In the genomic region with DNA sequence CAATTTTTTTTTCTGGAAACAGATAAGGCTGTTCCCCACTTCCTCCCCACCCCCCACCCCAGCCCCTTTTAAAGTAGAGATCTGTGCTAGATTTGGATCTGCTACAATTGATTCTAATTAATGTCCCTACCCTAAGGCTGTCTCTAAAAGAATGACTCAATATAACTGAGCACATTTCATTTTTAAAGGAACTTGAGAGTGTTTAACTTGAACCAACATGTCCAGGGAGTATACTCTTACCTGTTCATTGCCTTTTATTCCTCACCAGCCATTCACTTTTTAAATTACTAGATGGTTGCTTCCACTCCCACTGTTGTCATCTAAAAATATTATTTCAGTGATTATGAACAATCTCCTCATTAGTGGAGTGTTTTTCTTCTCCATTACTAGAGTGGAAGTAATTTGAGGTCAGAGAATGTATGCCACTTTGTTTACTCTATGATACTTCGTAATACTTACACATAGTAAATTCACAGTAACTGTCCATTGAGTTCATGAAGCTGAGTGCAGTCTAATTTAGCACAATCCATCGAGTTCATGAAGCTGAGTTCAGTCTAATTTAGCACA, we compare ENCODE assay signal across 17 cellular contexts. TPM values are rescaled to one million over a fixed set of nuclear protein-coding genes. Genes with fewer than 3 reads are reported as not detected.
DNase-seq lines count a peak whose midpoint lies in the region; ATAC-seq and TF ChIP-seq lines count a peak whose summit lies in the region.
"Had no signal": no experiment of that assay in that cellular context is flagged by ENCODE, and none has a peak within 500 bp of the region (broad histone marks: within the 10 kb centered on the region; RNA-seq: fewer than 3 reads in every experiment).

No MANE protein-coding gene starts in this region.

- H3K27ac Mint-ChIP-seq in activated naive CD8-positive, alpha-beta T cell treated with anti-CD3 and anti-CD28 coated beads, Interleukin-2, amount 50 U/mL, for 24 hours, result peak overlapping the region; percentile 25
- no peak overlapping the region for H3K27ac Mint-ChIP-seq in activated naive CD8-positive, alpha-beta T cell treated with anti-CD3 and anti-CD28 coated beads for 36 hours

- TF ChIP-seq CTCF in OCI-LY7 (conservative IDR thresholded peaks at IDR 0.05; ENCODE audit: low read length) (no peak), esophagus squamous epithelium (IDR thresholded peaks at IDR 0.05) (no peak)

- POLR2A ChIA-PET in OCI-LY7 (lab: Charles Lee), result interaction anchor here (0.7 to 2.9 kb wide), 5 partner anchors 22 to 687 kb away, joined by 3 to 11 read pairs (median 3); no protein-coding TSS in a partner anchor

- TF ChIP-seq POLR2A in esophagus squamous epithelium (IDR thresholded peaks at IDR 0.05), result no peak

- H3K4me3 Mint-ChIP-seq in activated naive CD8-positive, alpha-beta T cell treated with anti-CD3 and anti-CD28 coated beads, Interleukin-2, amount 50 U/mL, for 24 hours, result no peak overlapping the region
- H3K4me3 Mint-ChIP-seq in activated naive CD8-positive, alpha-beta T cell treated with anti-CD3 and anti-CD28 coated beads for 36 hours, result no peak overlapping the region
- H3K4me3 Mint-ChIP-seq: CD14-positive monocyte had no signal

- no peaks in the 10 kb centered on the region for H3K36me3 Mint-ChIP-seq in activated naive CD8-positive, alpha-beta T cell treated with anti-CD3 and anti-CD28 coated beads, Interleukin-2, amount 50 U/mL, for 24 hours (ENCODE audit: low read depth)
- no peaks in the 10 kb centered on the region for H3K36me3 Mint-ChIP-seq in activated naive CD8-positive, alpha-beta T cell treated with anti-CD3 and anti-CD28 coated beads for 36 hours
- H3K36me3 Mint-ChIP-seq: CD14-positive monocyte had no signal

- H3K9me3 ChIP-seq in OCI-LY7 (ENCODE audit: low read length) (no peaks in the 10 kb centered on the region; the same call in 1 of the 2 replicates), esophagus squamous epithelium (no peaks in the 10 kb centered on the region)
- H3K9me3 ChIP-seq: HAP-1 had no signal

- no peaks in the 10 kb centered on the region for H3K27me3 Mint-ChIP-seq in activated naive CD8-positive, alpha-beta T cell treated with anti-CD3 and anti-CD28 coated beads, Interleukin-2, amount 50 U/mL, for 24 hours
- no peaks in the 10 kb centered on the region for H3K27me3 Mint-ChIP-seq in activated naive CD8-positive, alpha-beta T cell treated with anti-CD3 and anti-CD28 coated beads for 36 hours

- no peaks in the 10 kb centered on the region for H3K79me2 ChIP-seq in OCI-LY7 (ENCODE audit: insufficient read depth, low read depth, low read length)

- H3K4me3 ChIP-seq in OCI-LY7 (ENCODE audit: low read depth, low read length, poor library complexity, severe bottlenecking) (no peak overlapping the region), esophagus squamous epithelium (no peak overlapping the region)
- H3K4me3 ChIP-seq: GM12878, HAP-1 had no signal

- H4K20me1 ChIP-seq in OCI-LY7 (ENCODE audit: insufficient read depth, low read length), result no peaks in the 10 kb centered on the region

- no TSS peak for BruUV-seq in OCI-LY7 (replicated peaks; lab: Mats Ljungman, UMichigan)

- WGBS in esophagus squamous epithelium, 2 donors, result 33 to 52% methylated on average over 2 of the region's 2 CpGs

- H3K4me2 ChIP-seq in OCI-LY7 (ENCODE audit: low read length), result no peak overlapping the region

- H3K9me3 Mint-ChIP-seq in activated naive CD8-positive, alpha-beta T cell treated with anti-CD3 and anti-CD28 coated beads, Interleukin-2, amount 50 U/mL, for 24 hours, result peaks cover 3% of the 10 kb centered on the region
- no peaks in the 10 kb centered on the region for H3K9me3 Mint-ChIP-seq in activated naive CD8-positive, alpha-beta T cell treated with anti-CD3 and anti-CD28 coated beads for 36 hours

- no peaks in the 10 kb centered on the region for H3K9me2 ChIP-seq in OCI-LY7 (ENCODE audit: insufficient read depth, low read length)

- CTCF ChIA-PET in OCI-LY7 (lab: Charles Lee; ENCODE audit: unreplicated experiment), result no interaction called here

- intact Hi-C loops in OCI-LY7 (cut with micrococcal nuclease; ENCODE audit: unreplicated experiment) (no loop called here), esophagus squamous epithelium (cut with DNase I) (no loop called here), posterior cingulate gyrus (cut with DNase I) (no loop called here)

- H3K27ac ChIP-seq in OCI-LY7 (ENCODE audit: low read depth, low read length, poor library complexity, severe bottlenecking) (no peak overlapping the region), esophagus squamous epithelium (peak overlapping the region; percentile 32 to 67 (median 55))

- peaks cover 32% of the 10 kb centered on the region for H3K4me1 Mint-ChIP-seq in activated naive CD8-positive, alpha-beta T cell treated with anti-CD3 and anti-CD28 coated beads, Interleukin-2, amount 50 U/mL, for 24 hours
- peaks cover 30% of the 10 kb centered on the region for H3K4me1 Mint-ChIP-seq in activated naive CD8-positive, alpha-beta T cell treated with anti-CD3 and anti-CD28 coated beads for 36 hours
- H3K4me1 Mint-ChIP-seq: CD14-positive monocyte had no signal

- DNase-seq in activated naive CD8-positive, alpha-beta T cell treated with anti-CD3 and anti-CD28 coated beads, Interleukin-2, amount 50 U/mL, for 24 hours, result no peak
- no peak for DNase-seq in activated naive CD8-positive, alpha-beta T cell treated with anti-CD3 and anti-CD28 coated beads for 36 hours
- DNase-seq in OCI-LY7 (ENCODE audit: low spot score), result no peak
- no peak for DNase-seq in esophagus squamous epithelium (lab: John Stamatoyannopoulos, UW)
- DNase-seq in posterior cingulate gyrus, result no peak
- DNase-seq in hypothalamus (lab: John Stamatoyannopoulos, UW), result no peak
- DNase-seq: COR-L47, IMR-90, NCI-H1694 treated with DMSO at 0.1 percent for 48 hours, NCI-H2171 treated with DMSO at 0.1 percent for 48 hours, NCI-H510A, OCI-M1, RPMI8226 had no signal

- H3K36me3 ChIP-seq in OCI-LY7 (ENCODE audit: insufficient read depth, low read length), result no peaks in the 10 kb centered on the region
- H3K36me3 ChIP-seq in esophagus squamous epithelium, result no peaks in the 10 kb centered on the region
- H3K36me3 ChIP-seq: HAP-1 had no signal

- no peak for ATAC-seq in activated naive CD8-positive, alpha-beta T cell treated with anti-CD3 and anti-CD28 coated beads, Interleukin-2, amount 50 U/mL, for 24 hours
- no peak for ATAC-seq in HG02870 (IDR thresholded peaks at IDR 0.05; ENCODE audit: unreplicated experiment)
- ATAC-seq: GM12878 had no signal

- H3K4me1 ChIP-seq in OCI-LY7 (ENCODE audit: insufficient read depth, low read length, poor library complexity, severe bottlenecking) (peaks cover 35% of the 10 kb centered on the region), esophagus squamous epithelium (peaks cover 0 to 24% (median 4%) of the 10 kb centered on the region in 3 donors)

- H2AFZ ChIP-seq in OCI-LY7 (ENCODE audit: low read length), result peak overlapping the region; percentile 17; the same call in 1 of the 2 replicates

- peaks cover 0 to 7% (median 0%) of the 10 kb centered on the region in 4 donors for H3K27me3 ChIP-seq in esophagus squamous epithelium

RNA-seq across cellular contexts. Expression of a gene that starts 14.1 kb away (rescaled TPM):
- 10 to 100 TPM; 85.1 to 88.8 TPM for total RNA-seq in activated naive CD8-positive, alpha-beta T cell treated with anti-CD3 and anti-CD28 coated beads for 36 hours
- 17.3 and 21.4 TPM in 2 replicates for total RNA-seq in OCI-LY7 (2014; rRNA removed; shearing (Covaris generic))
- 112 and 122 TPM in 2 replicates for total RNA-seq in OCI-LY7 (2022)
- total RNA-seq in esophagus squamous epithelium, result 10 to 100 TPM in 3 of 4 donors, 1 to 10 TPM in 1; 8.5 to 33.6 (median 15.7) TPM

RNA-seq across cellular contexts. Expression of a gene that starts 29.4 kb away (rescaled TPM):
- total RNA-seq in activated naive CD8-positive, alpha-beta T cell treated with anti-CD3 and anti-CD28 coated beads for 36 hours, result 100 to 1,000 TPM; 103 to 112 TPM
- 16.6 and 22.6 TPM in 2 replicates for total RNA-seq in OCI-LY7 (2014; rRNA removed; shearing (Covaris generic))
- 30.0 and 37.4 TPM in 2 replicates for total RNA-seq in OCI-LY7 (2022)
- 10 to 100 TPM; 12.9 to 34.5 (median 28.4) TPM for total RNA-seq in esophagus squamous epithelium
